14 cellular contexts compared by ENCODE assay signal in genomic region chr5:67248703-67249589, GRCh38. TPM values are rescaled to one million over a fixed set of nuclear protein-coding genes. Genes with fewer than 3 reads are reported as not detected.
A peak's percentile ranks its signal among the peaks of the same experiment; 100 is the strongest.
DNase-seq lines count a peak whose midpoint lies in the region; TF ChIP-seq lines count a peak whose summit lies in the region.
"Had no signal": no experiment of that assay in that cellular context is flagged by ENCODE, and none has a peak within 500 bp of the region (broad histone marks: within the 10 kb centered on the region; RNA-seq: fewer than 3 reads in every experiment).

No MANE protein-coding gene starts in this region.

- H3K9ac ChIP-seq in fibroblast of lung (ENCODE audit: insufficient read depth, low read length): no peak overlapping the region

- H3K4me2 ChIP-seq in fibroblast of lung (ENCODE audit: extremely low read depth, insufficient read depth, low read length): no peak overlapping the region

- H4K20me1 ChIP-seq in fibroblast of lung (ENCODE audit: control insufficient read depth, extremely low read depth, insufficient read depth, low read length): no peaks in the 10 kb centered on the region

- H3K36me3 ChIP-seq in SJCRH30: no peaks in the 10 kb centered on the region
- no peaks in the 10 kb centered on the region for H3K36me3 ChIP-seq in fibroblast of lung (ENCODE audit: control insufficient read depth, insufficient read depth, low read length)
- no peaks in the 10 kb centered on the region for H3K36me3 ChIP-seq in sigmoid colon
- H3K36me3 ChIP-seq: HAP-1 had no signal

- H3K4me1 ChIP-seq in SJCRH30: peaks cover 15% of the 10 kb centered on the region
- no peaks in the 10 kb centered on the region for H3K4me1 ChIP-seq in fibroblast of lung (ENCODE audit: control insufficient read depth, extremely low read depth, insufficient read depth, low read length)
- H3K4me1 ChIP-seq in sigmoid colon: peaks cover 0 to 54% (median 47%) of the 10 kb centered on the region in 4 donors
- H3K4me1 ChIP-seq: HAP-1 had no signal

- H3K79me2 ChIP-seq in fibroblast of lung (ENCODE audit: control insufficient read depth, insufficient read depth, low read length): no peaks in the 10 kb centered on the region

- TF ChIP-seq EP300 in sigmoid colon (IDR thresholded peaks at IDR 0.05): no peak

- TF ChIP-seq CTCF in fibroblast of lung (conservative IDR thresholded peaks at IDR 0.05 in 1 of 2, IDR thresholded peaks at IDR 0.05 in 1 of 2; ENCODE audit: low read depth in 1 of 2, low read length in 2 of 2): no peak
- TF ChIP-seq CTCF in sigmoid colon (IDR thresholded peaks at IDR 0.05): no peak

- DNase-seq in H4 (ENCODE audit: low spot score) (peak; percentile 56), SJCRH30 (peak; percentile 60 to 71), fibroblast of lung (ENCODE audit: low read depth in 2 of 2) (peak; percentile 44 to 63), sigmoid colon (no peak), NCI-H526 (lab: John Stamatoyannopoulos, UW) (no peak), NCI-H2196 (lab: John Stamatoyannopoulos, UW; ENCODE audit: unreplicated experiment) (no peak), pons (ENCODE audit: low spot score) (no peak), NCI-H774 (lab: John Stamatoyannopoulos, UW) (no peak)
- DNase-seq: activated CD4-positive, alpha-beta T cell treated with anti-CD3 and anti-CD28 coated beads, Interleukin-2, amount 50 U/mL, for 4 hours; effector memory CD4-positive, alpha-beta T cell; KG1; NCI-H526 treated with DMSO at 0.1 percent for 48 hours; stimulated activated CD4-positive, alpha-beta T cell treated with anti-CD3 and anti-CD28 coated beads, Interleukin-4, amount 100 ng/mL, for 1 hour had no signal

- H2AFZ ChIP-seq in fibroblast of lung (ENCODE audit: low read length): no peak overlapping the region

- H3K4me3 ChIP-seq in SJCRH30 (no peak overlapping the region), fibroblast of lung (replicated peaks in 1 of 4; ENCODE audit: control extremely low read depth in 1 of 4, insufficient read depth in 1 of 4, low read depth in 3 of 4, low read length in 4 of 4) (no peak overlapping the region), sigmoid colon (no peak overlapping the region)
- H3K4me3 ChIP-seq: HAP-1 had no signal

- H3K27me3 ChIP-seq in SJCRH30 (no peaks in the 10 kb centered on the region), fibroblast of lung (ENCODE audit: control insufficient read depth, insufficient read depth, low read length) (no peaks in the 10 kb centered on the region), sigmoid colon (no peaks in the 10 kb centered on the region)

- 60 to 69% methylated on average over 5 of the region's 5 CpGs for WGBS in sigmoid colon, 2 donors

- H3K27ac ChIP-seq in SJCRH30 (peak overlapping the region; percentile 16; the same call in 1 of the 2 replicates), fibroblast of lung (ENCODE audit: insufficient read depth, low read length) (no peak overlapping the region), sigmoid colon (peak overlapping the region; percentile 5 to 72 (median 24))

- H3K9me3 ChIP-seq in SJCRH30 (replicated peaks) (no peaks in the 10 kb centered on the region), fibroblast of lung (ENCODE audit: control insufficient read depth, insufficient read depth, low read depth, low read length) (no peaks in the 10 kb centered on the region), sigmoid colon (no peaks in the 10 kb centered on the region)
- H3K9me3 ChIP-seq: HAP-1 had no signal

- no peak for TF ChIP-seq POLR2A in sigmoid colon (IDR thresholded peaks at IDR 0.05)

- intact Hi-C loops in sigmoid colon (cut with DNase I): loop anchor here (5.0 to 10.0 kb wide), 9 partner anchors 146 to 968 kb away; partner anchors contain the start of gene PIK3R1

RNA-seq across cellular contexts. Expression of gene CD180, which starts 52.3 kb away (rescaled TPM):
- not detected in 2 replicates for total RNA-seq in H4 (2014; rRNA removed; shearing (Covaris generic))
- not detected in 2 replicates for total RNA-seq in SJCRH30 (2014; rRNA removed; shearing (Covaris generic))
- not detected in 2 replicates for total RNA-seq in fibroblast of lung
- 0.14 and 0.28 TPM in 2 replicates for polyA plus RNA-seq in fibroblast of lung
- polyA plus RNA-seq in fibroblast of lung (2012): 0.08 and 0.14 TPM in 2 replicates
- not detected in 2 replicates for polyA minus RNA-seq in fibroblast of lung (ENCODE audit: low replicate concordance)
- total RNA-seq in sigmoid colon: 1 to 10 TPM in 1 of 4 donors, under 1 TPM in 3; 0.55 to 1.1 (median 0.90) TPM
- 1 to 10 TPM in 2 of 3 donors, under 1 TPM in 1; 0.60 to 3.5 (median 2.3) TPM for polyA plus RNA-seq in sigmoid colon

Comparison
In these comparisons a context has a peak if more than half of its experiments do, and no peak if none do; other contexts are left out.
1. DNase-seq: peak in H4 (single experiment), SJCRH30 (2 of 2) and fibroblast of lung (2 of 2); none in sigmoid colon (single experiment), NCI-H526 (0 of 2), NCI-H2196 (single experiment), pons (single experiment) and NCI-H774 (single experiment).